In the genomic region with DNA sequence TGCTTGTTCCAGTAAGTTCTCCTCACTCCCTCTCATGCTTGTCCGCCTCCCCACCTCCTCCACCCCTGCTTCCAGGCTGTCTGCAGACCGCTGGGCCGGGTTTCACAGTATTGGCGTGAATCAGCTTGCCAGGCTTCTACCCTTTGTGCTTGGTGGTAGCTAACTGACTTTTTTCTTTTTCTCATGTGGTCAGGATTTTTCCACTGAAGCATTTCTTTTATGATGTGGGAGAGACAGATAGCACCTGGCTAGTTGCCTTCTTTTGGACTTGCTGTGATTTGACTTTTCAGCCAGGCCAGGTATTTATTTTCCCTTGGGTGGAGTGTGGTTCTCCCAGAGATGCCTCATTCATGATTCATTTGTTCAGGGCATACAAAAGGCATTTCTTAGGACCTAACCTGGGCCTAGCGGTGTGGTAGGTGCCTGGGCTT, we compare ENCODE assay signal across 1 cellular context.
TF ChIP-seq lines count a peak whose summit lies in the region.

No MANE protein-coding gene starts in this region.

TF ChIP-seq in liver, 16 proteins besides CTCF, POLR2A, EP300 and RAD21 (continued from another document):
- TF ChIP-seq, protein P1, sequence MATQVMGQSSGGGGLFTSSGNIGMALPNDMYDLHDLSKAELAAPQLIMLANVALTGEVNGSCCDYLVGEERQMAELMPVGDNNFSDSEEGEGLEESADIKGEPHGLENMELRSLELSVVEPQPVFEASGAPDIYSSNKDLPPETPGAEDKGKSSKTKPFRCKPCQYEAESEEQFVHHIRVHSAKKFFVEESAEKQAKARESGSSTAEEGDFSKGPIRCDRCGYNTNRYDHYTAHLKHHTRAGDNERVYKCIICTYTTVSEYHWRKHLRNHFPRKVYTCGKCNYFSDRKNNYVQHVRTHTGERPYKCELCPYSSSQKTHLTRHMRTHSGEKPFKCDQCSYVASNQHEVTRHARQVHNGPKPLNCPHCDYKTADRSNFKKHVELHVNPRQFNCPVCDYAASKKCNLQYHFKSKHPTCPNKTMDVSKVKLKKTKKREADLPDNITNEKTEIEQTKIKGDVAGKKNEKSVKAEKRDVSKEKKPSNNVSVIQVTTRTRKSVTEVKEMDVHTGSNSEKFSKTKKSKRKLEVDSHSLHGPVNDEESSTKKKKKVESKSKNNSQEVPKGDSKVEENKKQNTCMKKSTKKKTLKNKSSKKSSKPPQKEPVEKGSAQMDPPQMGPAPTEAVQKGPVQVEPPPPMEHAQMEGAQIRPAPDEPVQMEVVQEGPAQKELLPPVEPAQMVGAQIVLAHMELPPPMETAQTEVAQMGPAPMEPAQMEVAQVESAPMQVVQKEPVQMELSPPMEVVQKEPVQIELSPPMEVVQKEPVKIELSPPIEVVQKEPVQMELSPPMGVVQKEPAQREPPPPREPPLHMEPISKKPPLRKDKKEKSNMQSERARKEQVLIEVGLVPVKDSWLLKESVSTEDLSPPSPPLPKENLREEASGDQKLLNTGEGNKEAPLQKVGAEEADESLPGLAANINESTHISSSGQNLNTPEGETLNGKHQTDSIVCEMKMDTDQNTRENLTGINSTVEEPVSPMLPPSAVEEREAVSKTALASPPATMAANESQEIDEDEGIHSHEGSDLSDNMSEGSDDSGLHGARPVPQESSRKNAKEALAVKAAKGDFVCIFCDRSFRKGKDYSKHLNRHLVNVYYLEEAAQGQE (IDR thresholded peaks at IDR 0.05) = peak; percentile 89
- TF ChIP-seq HNF4G (IDR thresholded peaks at IDR 0.05) = peak; percentile 17
- TF ChIP-seq, protein P2, sequence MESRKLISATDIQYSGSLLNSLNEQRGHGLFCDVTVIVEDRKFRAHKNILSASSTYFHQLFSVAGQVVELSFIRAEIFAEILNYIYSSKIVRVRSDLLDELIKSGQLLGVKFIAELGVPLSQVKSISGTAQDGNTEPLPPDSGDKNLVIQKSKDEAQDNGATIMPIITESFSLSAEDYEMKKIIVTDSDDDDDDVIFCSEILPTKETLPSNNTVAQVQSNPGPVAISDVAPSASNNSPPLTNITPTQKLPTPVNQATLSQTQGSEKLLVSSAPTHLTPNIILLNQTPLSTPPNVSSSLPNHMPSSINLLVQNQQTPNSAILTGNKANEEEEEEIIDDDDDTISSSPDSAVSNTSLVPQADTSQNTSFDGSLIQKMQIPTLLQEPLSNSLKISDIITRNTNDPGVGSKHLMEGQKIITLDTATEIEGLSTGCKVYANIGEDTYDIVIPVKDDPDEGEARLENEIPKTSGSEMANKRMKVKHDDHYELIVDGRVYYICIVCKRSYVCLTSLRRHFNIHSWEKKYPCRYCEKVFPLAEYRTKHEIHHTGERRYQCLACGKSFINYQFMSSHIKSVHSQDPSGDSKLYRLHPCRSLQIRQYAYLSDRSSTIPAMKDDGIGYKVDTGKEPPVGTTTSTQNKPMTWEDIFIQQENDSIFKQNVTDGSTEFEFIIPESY (IDR thresholded peaks at IDR 0.05) = peak; percentile 16
- peak; percentile 81 for TF ChIP-seq TAF1 (conservative IDR thresholded peaks at IDR 0.05)
- TF ChIP-seq HNF4A (conservative IDR thresholded peaks at IDR 0.05) = peak; percentile 52 to 58
TF ChIP-seq in liver: peak in this region for 11.
